Comparison of ENCODE assay signal across 25 cellular contexts in genomic region chr4:87123241-87123640, GRCh38.
A peak's percentile ranks its signal among the peaks of the same experiment; 100 is the strongest.
DNase-seq lines count a peak whose midpoint lies in the region; ATAC-seq and TF ChIP-seq lines count a peak whose summit lies in the region.
"Had no signal": no experiment of that assay in that cellular context is flagged by ENCODE, and none has a peak within 500 bp of the region (broad histone marks: within the 10 kb centered on the region; RNA-seq: fewer than 3 reads in every experiment).

No MANE protein-coding gene starts in this region.

- peak overlapping the region; percentile 53; the same call in 1 of the 2 replicates for H3K4me2 ChIP-seq in BLaER1
- H3K4me2 ChIP-seq: A549, PC-9 had no signal

- intact Hi-C loops in sigmoid colon (cut with DNase I): loop anchor here (5.0 kb wide), 3 partner anchors 41 to 116 kb away; no protein-coding TSS in a partner anchor

- peaks cover 99% of the 10 kb centered on the region for H3K36me3 ChIP-seq in BLaER1
- peaks cover 23 to 37% (median 30%) of the 10 kb centered on the region in 4 donors for H3K36me3 ChIP-seq in sigmoid colon

- no peak overlapping the region for H3K27ac Mint-ChIP-seq in progenitor cell of endocrine pancreas

- peaks cover 42% of the 10 kb centered on the region for H3K36me3 Mint-ChIP-seq in progenitor cell of endocrine pancreas (ENCODE audit: insufficient read depth)

- no peak overlapping the region for H3K4me3 Mint-ChIP-seq in progenitor cell of endocrine pancreas (ENCODE audit: low read depth)
- H3K4me3 Mint-ChIP-seq: CD14-positive monocyte; CD8-positive, alpha-beta memory T cell had no signal

- TF ChIP-seq POLR2A in sigmoid colon (IDR thresholded peaks at IDR 0.05): no peak

- peaks cover 32% of the 10 kb centered on the region for H3K4me1 Mint-ChIP-seq in progenitor cell of endocrine pancreas (ENCODE audit: low read depth)

- no peak for TF ChIP-seq EP300 in sigmoid colon (IDR thresholded peaks at IDR 0.05)

- DNase-seq in RWPE1 (ENCODE audit: low spot score) (no peak), left kidney (ENCODE audit: low read depth, low spot score) (peak; percentile 91), sigmoid colon (no peak), progenitor cell of endocrine pancreas (ENCODE audit: low spot score, unreplicated experiment) (no peak), SW 1271 (lab: John Stamatoyannopoulos, UW) (no peak)
- DNase-seq: Calu3; CD8-positive, alpha-beta memory T cell; GM23248; H7; Kasumi-1; MV-4-11; NCI-H1105; NCI-H1436 treated with DMSO at 0.1 percent for 48 hours; NCI-H187 treated with DMSO at 0.1 percent for 48 hours; NCI-H446; NCI-H524 treated with DMSO at 0.1 percent for 48 hours; NCI-H82; PC-9; Right ventricle myocardium superior had no signal

- H3K27ac ChIP-seq in BLaER1 (no peak overlapping the region), RWPE1 (peak overlapping the region; percentile 93), sigmoid colon (peak overlapping the region in 3 of 4 donors; percentile 86 to 88 (median 86))
- H3K27ac ChIP-seq: A549, GM23248, PC-9, SJSA1 had no signal

- H3K9me3 ChIP-seq in BLaER1: no peaks in the 10 kb centered on the region
- H3K9me3 ChIP-seq in sigmoid colon: no peaks in the 10 kb centered on the region
- H3K9me3 ChIP-seq: A549, SJSA1 had no signal

- H3K9ac ChIP-seq in BLaER1: no peak overlapping the region
- H3K9ac ChIP-seq: GM23248 had no signal

- TF ChIP-seq CTCF in RWPE1 (conservative IDR thresholded peaks at IDR 0.05; ENCODE audit: low read depth) (no peak), sigmoid colon (IDR thresholded peaks at IDR 0.05) (no peak), progenitor cell of endocrine pancreas (IDR thresholded peaks at IDR 0.05; ENCODE audit: unreplicated experiment) (no peak)

- peaks cover 52% of the 10 kb centered on the region for H3K4me1 ChIP-seq in BLaER1
- H3K4me1 ChIP-seq in sigmoid colon: peaks cover 0 to 63% (median 44%) of the 10 kb centered on the region in 4 donors
- H3K4me1 ChIP-seq: A549 had no signal

- CTCF ChIA-PET in RWPE1 (lab: Yijun Ruan, JAX): interaction anchor here (1.0 kb wide), 1 partner anchor 201 kb away, joined by 4 read pairs; no protein-coding TSS in a partner anchor

- no peak for ATAC-seq in HG03135 (IDR thresholded peaks at IDR 0.05; ENCODE audit: unreplicated experiment)
- ATAC-seq: A549, K562 had no signal

- peaks cover 67% of the 10 kb centered on the region for H4K20me1 ChIP-seq in BLaER1

- no peaks in the 10 kb centered on the region for H3K9me3 Mint-ChIP-seq in progenitor cell of endocrine pancreas (ENCODE audit: low read depth)
- H3K9me3 Mint-ChIP-seq: CD14-positive monocyte; CD8-positive, alpha-beta memory T cell had no signal

- 92 to 94% methylated on average over 4 of the region's 4 CpGs for WGBS in sigmoid colon, 2 donors

- no peak overlapping the region for H3K4me3 ChIP-seq in BLaER1
- no peak overlapping the region for H3K4me3 ChIP-seq in sigmoid colon
- H3K4me3 ChIP-seq: A549, GM23248, K562, PC-9, SJSA1 had no signal

- H3K27me3 Mint-ChIP-seq in progenitor cell of endocrine pancreas: no peaks in the 10 kb centered on the region
- H3K27me3 Mint-ChIP-seq: CD8-positive, alpha-beta memory T cell had no signal

- H3K27me3 ChIP-seq in BLaER1 (no peaks in the 10 kb centered on the region), sigmoid colon (no peaks in the 10 kb centered on the region)
- H3K27me3 ChIP-seq: SJSA1 had no signal

- POLR2A ChIA-PET in RWPE1 (lab: Yijun Ruan, JAX; ENCODE audit: low non-redundant PET): no interaction called here
